In the genomic region with DNA sequence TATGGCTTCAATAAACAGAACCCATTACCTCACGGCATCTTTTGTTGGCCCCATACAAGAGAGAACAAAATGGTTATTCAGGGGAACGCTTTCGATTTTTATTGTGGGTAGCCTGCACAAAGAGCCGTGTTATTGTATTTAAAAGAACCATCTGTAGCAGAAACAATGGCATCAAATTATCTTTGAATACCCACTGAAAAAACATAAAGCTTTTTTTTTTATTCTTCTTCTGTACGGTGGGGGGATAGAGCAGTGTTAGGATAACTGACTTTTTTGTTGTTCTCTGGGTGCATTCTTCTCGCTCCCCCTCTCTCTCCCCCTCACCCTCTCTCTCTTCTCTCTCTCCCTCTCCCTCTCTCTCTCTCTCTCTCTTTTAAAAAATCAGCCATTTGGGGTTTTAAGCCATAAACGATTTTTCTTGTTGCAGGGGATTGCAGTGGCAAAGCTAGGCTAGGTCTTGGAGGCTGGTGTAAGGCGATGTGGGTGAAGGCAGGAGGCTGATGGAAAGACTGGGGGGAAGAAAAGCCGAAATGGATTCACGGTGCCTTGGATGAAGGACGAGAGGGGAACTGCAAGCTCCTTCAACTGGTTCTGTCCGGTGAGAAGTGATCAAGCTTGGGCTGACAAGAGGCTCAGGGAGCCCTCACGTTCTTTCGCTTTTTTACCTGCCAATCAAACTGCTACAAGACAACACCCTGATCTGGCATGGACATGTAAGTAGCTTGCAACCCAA, we compare ENCODE assay signal across 1 cellular context.
TF ChIP-seq lines count a peak whose summit lies in the region.

No MANE protein-coding gene starts in this region.

TF ChIP-seq in GM12878, 131 proteins besides CTCF, POLR2A, EP300 and RAD21:
- TF ChIP-seq SMAD1 (IDR thresholded peaks at IDR 0.05; ENCODE audit: low read depth, partially characterized antibody), result no peak
- TF ChIP-seq, protein P1, sequence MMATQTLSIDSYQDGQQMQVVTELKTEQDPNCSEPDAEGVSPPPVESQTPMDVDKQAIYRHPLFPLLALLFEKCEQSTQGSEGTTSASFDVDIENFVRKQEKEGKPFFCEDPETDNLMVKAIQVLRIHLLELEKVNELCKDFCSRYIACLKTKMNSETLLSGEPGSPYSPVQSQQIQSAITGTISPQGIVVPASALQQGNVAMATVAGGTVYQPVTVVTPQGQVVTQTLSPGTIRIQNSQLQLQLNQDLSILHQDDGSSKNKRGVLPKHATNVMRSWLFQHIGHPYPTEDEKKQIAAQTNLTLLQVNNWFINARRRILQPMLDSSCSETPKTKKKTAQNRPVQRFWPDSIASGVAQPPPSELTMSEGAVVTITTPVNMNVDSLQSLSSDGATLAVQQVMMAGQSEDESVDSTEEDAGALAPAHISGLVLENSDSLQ (IDR thresholded peaks at IDR 0.05), result peak; percentile 45
- TF ChIP-seq ZZZ3 (IDR thresholded peaks at IDR 0.05; ENCODE audit: control insufficient read depth, insufficient read length, low read depth), result no peak
- TF ChIP-seq TARDBP (IDR thresholded peaks at IDR 0.05; ENCODE audit: borderline replicate concordance), result no peak
- TF ChIP-seq NR2F1 (conservative IDR thresholded peaks at IDR 0.05), result no peak
- TF ChIP-seq TCF3 (IDR thresholded peaks at IDR 0.05; ENCODE audit: borderline replicate concordance, insufficient read depth, low read depth, low read length), result no peak
- TF ChIP-seq TBL1XR1 (IDR thresholded peaks at IDR 0.05; ENCODE audit: low read depth, low read length), result no peak
- TF ChIP-seq GATAD2B (conservative IDR thresholded peaks at IDR 0.05; ENCODE audit: low read depth), result no peak
